In genomic region chr17:13550291-13550690, GRCh38 we compare ENCODE assay signal across 20 cellular contexts.
"Had no signal": no experiment of that assay in that cellular context is flagged by ENCODE, and none has a peak within 500 bp of the region (broad histone marks: within the 10 kb centered on the region; RNA-seq: fewer than 3 reads in every experiment).

No MANE protein-coding gene starts in this region.

- H3K27me3 ChIP-seq: adrenal gland, esophagus squamous epithelium, heart right ventricle, left lung, right lobe of liver, stomach, suprapubic skin, tibial nerve had no signal

- DNase-seq: activated CD4-positive, alpha-beta T cell treated with anti-CD3 and anti-CD28 coated beads for 4 hours; activated CD4-positive, alpha-beta T cell treated with anti-CD3 and anti-CD28 coated beads, Interleukin-2, amount 50 U/mL, for 48 hours; activated CD4-positive, CD25-positive, alpha-beta regulatory T cell; activated CD8-positive, alpha-beta memory T cell treated with anti-CD3 and anti-CD28 coated beads, Interleukin-2, amount 50 U/mL, for 48 hours; activated naive CD4-positive, alpha-beta T cell; activated T-cell treated with anti-CD3 and anti-CD28 coated beads, Interleukin-2, amount 50 U/mL, for 4 hours; adrenal gland; effector memory CD8-positive, alpha-beta T cell; esophagus squamous epithelium; heart right ventricle; left lung; naive thymus-derived CD4-positive, alpha-beta T cell; occipital lobe; posterior cingulate gyrus; right lobe of liver; small intestine; stomach had no signal

- H3K9me3 ChIP-seq: adrenal gland, right lobe of liver, suprapubic skin had no signal

- H3K36me3 ChIP-seq: adrenal gland, esophagus squamous epithelium, heart right ventricle, left lung, right lobe of liver, stomach, suprapubic skin, tibial nerve had no signal

- H3K4me1 ChIP-seq: adrenal gland, esophagus squamous epithelium, heart right ventricle, left lung, right lobe of liver, stomach, suprapubic skin, tibial nerve had no signal

- H3K4me3 ChIP-seq: adrenal gland, esophagus squamous epithelium, heart right ventricle, left lung, lung, right lobe of liver, stomach, suprapubic skin, tibial nerve had no signal

- H3K27ac ChIP-seq: adrenal gland, esophagus squamous epithelium, heart right ventricle, left lung, right lobe of liver, stomach, suprapubic skin, tibial nerve had no signal
